In the genomic region with DNA sequence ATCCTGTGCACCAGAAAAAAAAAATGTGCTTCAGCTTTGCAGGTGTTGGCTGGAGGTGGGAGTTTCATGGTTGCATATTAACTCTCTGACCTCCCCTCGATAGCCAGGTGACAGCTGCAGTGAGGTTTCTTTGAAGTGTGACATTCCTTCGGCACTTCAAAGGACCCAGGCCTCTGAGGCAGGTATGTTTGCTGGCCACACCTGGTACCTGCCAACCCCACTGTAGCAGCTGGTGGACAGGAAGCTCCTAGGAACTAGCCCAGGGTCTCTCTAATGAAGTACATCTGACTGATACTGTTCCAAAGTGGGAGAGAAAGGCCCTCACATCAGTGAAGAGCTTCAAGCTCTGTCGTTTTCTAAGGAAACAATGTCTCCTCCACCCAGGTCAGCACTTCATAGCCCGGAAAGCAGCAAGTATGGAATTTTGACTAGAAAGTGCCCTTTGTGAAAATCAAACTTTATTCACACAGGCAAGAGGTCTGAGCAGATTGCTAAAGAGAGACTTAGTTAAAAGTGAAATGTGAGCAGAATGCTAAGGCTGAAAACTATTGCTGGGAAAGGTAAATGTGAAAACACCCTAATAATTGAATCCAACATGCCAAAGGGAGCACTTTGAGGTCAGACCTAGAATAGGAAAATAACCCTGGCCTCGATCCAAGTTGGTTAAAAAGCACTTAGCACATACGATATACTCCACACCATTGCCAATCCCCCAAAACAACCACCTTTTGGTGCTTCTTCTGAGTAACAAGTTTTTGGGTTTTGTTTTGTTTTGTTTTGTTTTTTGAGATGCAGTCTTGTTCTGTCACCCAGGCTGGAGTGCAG, we compare ENCODE assay signal across 10 cellular contexts.
DNase-seq lines count a peak whose midpoint lies in the region; ATAC-seq and TF ChIP-seq lines count a peak whose summit lies in the region.
"Had no signal": no experiment of that assay in that cellular context is flagged by ENCODE, and none has a peak within 500 bp of the region (broad histone marks: within the 10 kb centered on the region; RNA-seq: fewer than 3 reads in every experiment).

No MANE protein-coding gene starts in this region.

- in situ Hi-C loops in Panc1 (cut with HindIII; ENCODE audit: low pct_unique_long_range_greater_than_20kb, low sequenced_read_pairs): no loop called here

- BruUV-seq in Panc1 (replicated peaks; lab: Mats Ljungman, UMichigan): no TSS peak

- H3K9me3 ChIP-seq in Panc1 (ENCODE audit: control insufficient read depth, insufficient read depth, low read depth, low read length) (no peaks in the 10 kb centered on the region), mucosa of descending colon (no peaks in the 10 kb centered on the region)

- H3K27me3 ChIP-seq in Panc1 (ENCODE audit: control insufficient read depth, insufficient read depth, low read length): no peaks in the 10 kb centered on the region

- no peak overlapping the region for H3K4me3 ChIP-seq in Panc1 (ENCODE audit: low read depth in 2 of 2, low read length in 2 of 2)
- H3K4me3 ChIP-seq in mucosa of descending colon: no peak overlapping the region

- intact Hi-C loops in Panc1 (cut with micrococcal nuclease; ENCODE audit: unreplicated experiment): no loop called here
- intact Hi-C loops in mucosa of descending colon (cut with DNase I, micrococcal nuclease): no loop called here

- POLR2A ChIA-PET in Panc1 (lab: Charles Lee): no interaction called here

- CTCF ChIA-PET in Panc1 (lab: Charles Lee): no interaction called here

- H3K36me3 ChIP-seq in Panc1 (ENCODE audit: control insufficient read depth, insufficient read depth, low read length) (no peaks in the 10 kb centered on the region), mucosa of descending colon (ENCODE audit: low read depth) (no peaks in the 10 kb centered on the region)

- DNase-seq in Panc1 (ENCODE audit: low read depth, low spot score) (no peak), mucosa of descending colon (peak in 1 of 3 donors; percentile 69), AG08396 (ENCODE audit: low spot score) (no peak)
- DNase-seq in activated naive CD4-positive, alpha-beta T cell treated with anti-CD3 and anti-CD28 coated beads, Interleukin-2, amount 50 U/mL, for 72 hours (ENCODE audit: low spot score in 2 of 2): no peak
- no peak for DNase-seq in activated effector memory CD4-positive, alpha-beta T cell treated with anti-CD3 and anti-CD28 coated beads, Interleukin-2, amount 50 U/mL, for 16 hours
- DNase-seq: activated naive CD8-positive, alpha-beta T cell treated with anti-CD3 and anti-CD28 coated beads, Interleukin-2, amount 10 ng/mL, durations not matched to agents 7 days and 5 days; NCI-H1694 treated with DMSO at 0.1 percent for 48 hours had no signal

- TF ChIP-seq CTCF in Panc1 (IDR thresholded peaks at IDR 0.05): no peak
- no peak for TF ChIP-seq CTCF in mucosa of descending colon (IDR thresholded peaks at IDR 0.05)

- ATAC-seq in GM18861 (IDR thresholded peaks at IDR 0.05; ENCODE audit: unreplicated experiment) (peak; percentile 37), HG03159 (IDR thresholded peaks at IDR 0.05; ENCODE audit: unreplicated experiment) (peak; percentile 53), Panc1 (peak; percentile 19; the same call in 1 of the 2 replicates), mucosa of descending colon (peak; percentile 85), HG03521 (IDR thresholded peaks at IDR 0.05; ENCODE audit: unreplicated experiment) (no peak)
- ATAC-seq in activated naive CD4-positive, alpha-beta T cell treated with anti-CD3 and anti-CD28 coated beads, Interleukin-2, amount 50 U/mL, for 72 hours: no peak

- H3K4me1 ChIP-seq in Panc1 (ENCODE audit: control insufficient read depth, insufficient read depth, low read length) (peaks cover 41% of the 10 kb centered on the region), mucosa of descending colon (ENCODE audit: low read depth) (peaks cover 15% of the 10 kb centered on the region)

- no peaks in the 10 kb centered on the region for H3K36me3 Mint-ChIP-seq in activated naive CD4-positive, alpha-beta T cell treated with anti-CD3 and anti-CD28 coated beads, Interleukin-2, amount 50 U/mL, for 72 hours

- H3K27ac Mint-ChIP-seq in activated naive CD4-positive, alpha-beta T cell treated with anti-CD3 and anti-CD28 coated beads, Interleukin-2, amount 50 U/mL, for 72 hours: peak overlapping the region in 1 of 2 donors; percentile 50

- H3K27ac ChIP-seq in Panc1 (ENCODE audit: low read length): peak overlapping the region; percentile 99

- no peaks in the 10 kb centered on the region for H3K9me3 Mint-ChIP-seq in activated naive CD4-positive, alpha-beta T cell treated with anti-CD3 and anti-CD28 coated beads, Interleukin-2, amount 50 U/mL, for 72 hours

Comparison
In these comparisons a context has a peak if more than half of its experiments do, and no peak if none do; other contexts are left out.
1. ATAC-seq: peak in GM18861 (single experiment), HG03159 (single experiment), Panc1 (single experiment) and mucosa of descending colon (single experiment); none in activated naive CD4-positive, alpha-beta T cell treated with anti-CD3 and anti-CD28 coated beads, Interleukin-2, amount 50 U/mL, for 72 hours (0 of 2) and HG03521 (single experiment).